Comparison of ENCODE assay signal across 8 cellular contexts in the genomic region with DNA sequence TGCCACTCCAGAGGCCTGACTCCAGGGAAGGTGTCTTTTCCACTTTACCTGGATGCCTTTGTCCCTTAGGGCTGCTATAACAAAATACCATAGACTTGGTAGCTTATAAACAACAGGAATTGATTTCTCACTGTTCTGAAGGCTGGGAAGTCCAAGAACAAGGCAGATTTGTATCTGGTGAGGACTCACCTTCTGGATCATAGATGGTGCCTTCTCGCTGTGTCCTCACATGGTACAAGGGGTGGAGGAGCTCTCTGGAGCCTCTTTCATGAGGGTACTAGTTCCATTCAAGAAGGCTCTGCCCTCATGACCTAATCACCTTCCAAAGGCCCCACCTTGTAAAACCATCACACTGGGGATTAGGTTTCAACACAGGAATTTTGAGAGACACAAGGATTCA.
"Had no signal": no experiment of that assay in that cellular context is flagged by ENCODE, and none has a peak within 500 bp of the region (broad histone marks: within the 10 kb centered on the region; RNA-seq: fewer than 3 reads in every experiment).

No MANE protein-coding gene starts in this region.

- DNase-seq: GM23248, GOT3, H7, HFFc6, IMR-90 had no signal

- H3K4me1 ChIP-seq: HAP-1 had no signal

- H3K9ac ChIP-seq: GM23248 had no signal

- H3K27ac ChIP-seq: GM23248, HL-60 had no signal

- ATAC-seq: HCT116 had no signal

- H3K36me3 ChIP-seq: HAP-1 had no signal

- H3K4me3 ChIP-seq: GM23248, HAP-1 had no signal

- H3K9me3 ChIP-seq: HAP-1 had no signal

- H2AFZ ChIP-seq: GM23248 had no signal
